ENCODE assay signal across 8 cellular contexts in the genomic region with DNA sequence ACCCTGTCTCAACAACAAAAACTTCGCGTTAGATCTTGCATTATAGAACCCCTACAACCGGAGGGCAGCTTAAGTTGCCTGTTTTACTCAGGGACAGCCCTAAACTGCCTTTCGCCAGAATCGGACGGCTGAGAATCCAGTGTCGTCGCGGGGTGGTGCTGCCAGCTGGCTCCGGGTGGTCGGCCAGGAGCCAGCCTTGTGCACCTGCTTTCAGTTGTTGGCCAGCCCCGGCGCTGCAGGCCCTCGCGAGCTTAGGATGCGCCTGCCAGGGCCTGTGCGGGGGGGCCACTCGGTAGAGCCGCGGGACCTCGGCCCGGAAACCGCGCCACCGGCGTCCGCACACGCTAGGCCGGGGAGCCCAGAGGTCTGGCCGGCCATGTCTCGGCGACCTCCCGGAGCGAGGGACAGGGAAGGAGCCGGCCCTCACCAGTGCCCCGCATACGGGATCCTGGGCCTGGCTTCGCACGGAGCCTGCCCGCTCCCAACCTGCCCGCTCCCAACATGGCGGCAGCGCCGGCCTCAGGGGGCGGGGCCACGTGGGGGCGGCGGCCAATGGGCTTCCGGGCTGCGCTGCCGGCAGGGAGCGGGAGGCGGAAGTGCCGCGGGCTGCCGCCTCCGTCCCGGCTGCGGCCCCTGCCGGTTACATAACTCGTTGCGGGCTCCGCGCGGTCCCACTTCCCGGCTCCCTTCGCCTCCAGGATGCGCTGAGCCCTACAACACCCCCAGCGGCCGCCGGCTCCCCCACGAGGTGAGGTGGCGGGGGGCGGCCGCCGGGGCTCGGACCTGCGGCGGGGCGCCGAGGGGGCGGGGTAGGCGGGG. TPM values are rescaled to one million over a fixed set of nuclear protein-coding genes. Genes with fewer than 3 reads are reported as not detected.
DNase-seq lines count a peak whose midpoint lies in the region; ATAC-seq, FAIRE-seq and TF ChIP-seq lines count a peak whose summit lies in the region.

No MANE protein-coding gene starts in this region.

- TF ChIP-seq CTCF in heart left ventricle (IDR thresholded peaks at IDR 0.05) (peak in 11 of 12 donors; percentile 24 to 64 (median 50)), upper lobe of left lung (IDR thresholded peaks at IDR 0.05) (peak; percentile 55 to 85 (median 80))

- H3K27me3 ChIP-seq in adipocyte (replicated peaks; ENCODE audit: control insufficient read depth, insufficient read depth, low read length) (no peaks in the 10 kb centered on the region), heart left ventricle (no peaks in the 10 kb centered on the region), upper lobe of left lung (no peaks in the 10 kb centered on the region)

- ATAC-seq in HG02678 (IDR thresholded peaks at IDR 0.05; ENCODE audit: unreplicated experiment), result peak; percentile 85
- peak; percentile 69 to 94 (median 90) for ATAC-seq in heart left ventricle
- peak; percentile 95 to 99 for ATAC-seq in upper lobe of left lung (ENCODE audit: low FRiP score in 2 of 2)

- FAIRE-seq in GM12891 (lab: Jason Lieb, UNC), result peak; percentile 96

- H3K4me3 ChIP-seq in adipocyte (ENCODE audit: low read length), result peak overlapping the region; percentile 88
- peak overlapping the region; percentile 74 to 99 (median 80) for H3K4me3 ChIP-seq in heart left ventricle
- peak overlapping the region; percentile 70 to 96 (median 86) for H3K4me3 ChIP-seq in upper lobe of left lung

- H3K4me1 ChIP-seq in adipocyte (ENCODE audit: control insufficient read depth, insufficient read depth, low read length) (peaks cover 44% of the 10 kb centered on the region), heart left ventricle (peaks cover 16 to 64% (median 57%) of the 10 kb centered on the region in 12 donors), upper lobe of left lung (peaks cover 29 to 56% (median 44%) of the 10 kb centered on the region in 4 donors)

- intact Hi-C loops in heart left ventricle (cut with DNase I) (loop anchor here (1.0 to 10.0 kb wide), 16 partner anchors 43 to 403 kb away; a partner anchor contains a TSS), posterior vena cava (cut with DNase I) (loop anchor here in 1 of 2 donors (10.0 kb wide), 1 partner anchor 53 kb away; a partner anchor contains a TSS)

- TF ChIP-seq EP300 in upper lobe of left lung (IDR thresholded peaks at IDR 0.05), result no peak

- no peaks in the 10 kb centered on the region for H3K36me3 ChIP-seq in adipocyte (ENCODE audit: control insufficient read depth, insufficient read depth, low read length, severe bottlenecking)
- peaks cover 0 to 1% (median 0%) of the 10 kb centered on the region in 9 donors for H3K36me3 ChIP-seq in heart left ventricle
- H3K36me3 ChIP-seq in upper lobe of left lung, result no peaks in the 10 kb centered on the region

- DNase-seq in GM12891 (ENCODE audit: insufficient read length, low spot score), result peak; percentile 99
- DNase-seq in NCI-H1105 (lab: John Stamatoyannopoulos, UW), result peak; percentile 73
- peak; percentile 36 to 58 for DNase-seq in SW 1271 (lab: John Stamatoyannopoulos, UW)
- DNase-seq in adipocyte (ENCODE audit: low read depth), result peak; percentile 96
- peak; percentile 91 to 95 (median 93) for DNase-seq in heart left ventricle
- peak; percentile 97 for DNase-seq in posterior vena cava (ENCODE audit: low spot score)
- DNase-seq in upper lobe of left lung, result peak; percentile 91 to 99

- peak overlapping the region; percentile 98 for H3K9ac ChIP-seq in adipocyte (ENCODE audit: low read length)

- TF ChIP-seq POLR2A in GM12891 (IDR thresholded peaks at IDR 0.05; ENCODE audit: low read depth, low read length), result peak; percentile 84
- peak in 1 of 2 donors; percentile 56 for TF ChIP-seq POLR2A in heart left ventricle (IDR thresholded peaks at IDR 0.05)
- TF ChIP-seq POLR2A in upper lobe of left lung (IDR thresholded peaks at IDR 0.05), result peak in 3 of 4 donors; percentile 47 to 83 (median 71)

- no peaks in the 10 kb centered on the region for H3K9me3 ChIP-seq in adipocyte (ENCODE audit: control insufficient read depth, low read length)
- H3K9me3 ChIP-seq in heart left ventricle, result no peaks in the 10 kb centered on the region
- no peaks in the 10 kb centered on the region for H3K9me3 ChIP-seq in upper lobe of left lung

- H3K27ac ChIP-seq in heart left ventricle (peak overlapping the region; percentile 94 to 99 (median 98)), upper lobe of left lung (peak overlapping the region; percentile 96 to 99 (median 98))

- 0 to 1% (median 1%) methylated on average over 19 to 83 of the region's 83 CpGs for WGBS in heart left ventricle, 4 donors
- 0 to 1% methylated on average over 20 to 27 of the region's 83 CpGs for WGBS in upper lobe of left lung, 2 donors

TF ChIP-seq in GM12891, 5 proteins besides CTCF, POLR2A, EP300 and RAD21:
- TF ChIP-seq POLR2AphosphoS5 (IDR thresholded peaks at IDR 0.05; ENCODE audit: low read depth, low read length) (peak; percentile 91), SPI1 (IDR thresholded peaks at IDR 0.05; ENCODE audit: low read depth, low read length) (peak; percentile 69), POU2F2 (IDR thresholded peaks at IDR 0.05; ENCODE audit: low read depth, low read length) (no peak), PAX5 (IDR thresholded peaks at IDR 0.05; ENCODE audit: insufficient read depth, low read length, severe bottlenecking) (no peak), TAF1 (IDR thresholded peaks at IDR 0.05; ENCODE audit: low read depth, low read length) (0 out of 2 replicates have a peak, but pooled peaks have one; percentile 43)
TF ChIP-seq in GM12891: peak in this region for 3.

RNA-seq across cellular contexts. Expression of a gene that starts 14.2 kb away (rescaled TPM):
- 25.9 TPM for polyA plus RNA-seq in GM12891 (2012; ENCODE audit: low read depth, missing spikeins)
- total RNA-seq in heart left ventricle (10 to 100 TPM; 30.3 to 61.9 (median 37.0) TPM), posterior vena cava (10 to 100 TPM; 28.3 to 33.6 TPM), upper lobe of left lung (10 to 100 TPM; 33.0 to 77.5 (median 54.6) TPM)
- 10 to 100 TPM; 38.6 to 39.1 TPM for polyA plus RNA-seq in heart left ventricle

RNA-seq across cellular contexts. Expression of a gene that starts 14.3 kb away (rescaled TPM):
- polyA plus RNA-seq in GM12891 (2012; ENCODE audit: low read depth, missing spikeins), result 1.5 TPM
- total RNA-seq in heart left ventricle (1 to 10 TPM; 1.5 to 3.3 (median 1.8) TPM), posterior vena cava (1 to 10 TPM; 2.5 TPM), upper lobe of left lung (1 to 10 TPM in 5 of 6 donors, under 1 TPM in 1; 0.78 to 7.7 (median 4.6) TPM)
- polyA plus RNA-seq in heart left ventricle, result 1 to 10 TPM in 1 of 2 donors, under 1 TPM in 1; 0.65 to 1.4 TPM

RNA-seq across cellular contexts. Expression of a gene that starts 37.6 kb away (rescaled TPM):
- not detected for polyA plus RNA-seq in GM12891 (2012; ENCODE audit: low read depth, missing spikeins)
- total RNA-seq in heart left ventricle (not detected), posterior vena cava (not detected), upper lobe of left lung (not detected)
- not detected for polyA plus RNA-seq in heart left ventricle

RNA-seq across cellular contexts. Expression of a gene that starts 43.2 kb away (rescaled TPM):
- polyA plus RNA-seq in GM12891 (2012; ENCODE audit: low read depth, missing spikeins), result 5.7 TPM
- total RNA-seq in heart left ventricle (10 to 100 TPM in 8 of 9 donors, 1 to 10 TPM in 1; 8.4 to 22.1 (median 15.7) TPM), posterior vena cava (10 to 100 TPM; 20.9 to 25.8 TPM), upper lobe of left lung (10 to 100 TPM; 12.8 to 40.8 (median 18.4) TPM)
- polyA plus RNA-seq in heart left ventricle, result 10 to 100 TPM in 1 of 2 donors, 1 to 10 TPM in 1; 4.9 to 18.0 TPM

RNA-seq across cellular contexts. Expression of a gene that starts 56.6 kb away (rescaled TPM):
- polyA plus RNA-seq in GM12891 (2012; ENCODE audit: low read depth, missing spikeins), result 5.9 TPM
- total RNA-seq in heart left ventricle, result 10 to 100 TPM in 5 of 9 donors, 1 to 10 TPM in 4; 8.4 to 21.0 (median 10.6) TPM
- 1 to 10 TPM; 7.9 to 8.1 TPM for polyA plus RNA-seq in heart left ventricle
- total RNA-seq in posterior vena cava, result 1 to 10 TPM; 7.1 to 8.2 TPM
- 10 to 100 TPM in 4 of 6 donors, 1 to 10 TPM in 2; 9.0 to 30.4 (median 10.6) TPM for total RNA-seq in upper lobe of left lung

Comparison
In these comparisons a context has a peak if more than half of its experiments do, and no peak if none do; other contexts are left out.
1. Peak in every context shown above with its lines: DNase-seq, ATAC-seq, H3K4me3 ChIP-seq and H3K27ac ChIP-seq.
2. DNase-seq: peak in every context shown above with its lines; median percentile 99 in GM12891; 97 in posterior vena cava; 96 in adipocyte; 95 in upper lobe of left lung; 93 in heart left ventricle; 73 in NCI-H1105; 47 in SW 1271.